Comparison of ENCODE assay signal across 17 cellular contexts in the genomic region with DNA sequence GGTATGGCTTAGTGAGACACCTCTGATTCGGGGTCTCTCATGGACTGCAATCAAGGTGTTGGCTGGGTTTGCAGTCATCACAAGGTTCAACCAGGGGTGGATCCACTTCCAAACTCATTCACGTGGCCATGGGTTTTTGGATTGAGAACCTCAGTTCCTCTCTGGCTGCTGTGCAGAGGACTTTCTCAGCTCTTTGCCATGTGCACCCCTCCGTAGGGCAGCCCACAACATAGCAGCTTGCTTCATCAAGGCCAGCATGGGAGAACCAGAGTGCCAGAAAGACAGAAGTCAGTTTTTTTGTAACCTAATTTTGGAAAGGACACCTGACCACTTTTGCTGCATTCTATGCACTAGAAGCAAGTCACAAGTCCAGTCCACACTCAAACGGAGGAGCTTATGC.
"Had no signal": no experiment of that assay in that cellular context is flagged by ENCODE, and none has a peak within 500 bp of the region (broad histone marks: within the 10 kb centered on the region; RNA-seq: fewer than 3 reads in every experiment).

No MANE protein-coding gene starts in this region.

- DNase-seq: IMR-90, Karpas-422, KG1, MG63, NCI-H1092, NCI-H1105 treated with DMSO at 0.1 percent for 48 hours, NCI-H1417 treated with DMSO at 0.1 percent for 48 hours, NCI-H146, NCI-H1694 treated with DMSO at 0.1 percent for 48 hours, NCI-H2029, NCI-H2171 treated with DMSO at 0.1 percent for 48 hours, NCI-H2227 treated with DMSO at 0.1 percent for 48 hours, NCI-H524, NCI-H526 treated with DMSO at 0.1 percent for 48 hours, NCI-H748 treated with DMSO at 0.1 percent for 48 hours, PC-3, SHP77 treated with DMSO at 0.1 percent for 48 hours had no signal
